1 cellular context compared by ENCODE assay signal in the genomic region with DNA sequence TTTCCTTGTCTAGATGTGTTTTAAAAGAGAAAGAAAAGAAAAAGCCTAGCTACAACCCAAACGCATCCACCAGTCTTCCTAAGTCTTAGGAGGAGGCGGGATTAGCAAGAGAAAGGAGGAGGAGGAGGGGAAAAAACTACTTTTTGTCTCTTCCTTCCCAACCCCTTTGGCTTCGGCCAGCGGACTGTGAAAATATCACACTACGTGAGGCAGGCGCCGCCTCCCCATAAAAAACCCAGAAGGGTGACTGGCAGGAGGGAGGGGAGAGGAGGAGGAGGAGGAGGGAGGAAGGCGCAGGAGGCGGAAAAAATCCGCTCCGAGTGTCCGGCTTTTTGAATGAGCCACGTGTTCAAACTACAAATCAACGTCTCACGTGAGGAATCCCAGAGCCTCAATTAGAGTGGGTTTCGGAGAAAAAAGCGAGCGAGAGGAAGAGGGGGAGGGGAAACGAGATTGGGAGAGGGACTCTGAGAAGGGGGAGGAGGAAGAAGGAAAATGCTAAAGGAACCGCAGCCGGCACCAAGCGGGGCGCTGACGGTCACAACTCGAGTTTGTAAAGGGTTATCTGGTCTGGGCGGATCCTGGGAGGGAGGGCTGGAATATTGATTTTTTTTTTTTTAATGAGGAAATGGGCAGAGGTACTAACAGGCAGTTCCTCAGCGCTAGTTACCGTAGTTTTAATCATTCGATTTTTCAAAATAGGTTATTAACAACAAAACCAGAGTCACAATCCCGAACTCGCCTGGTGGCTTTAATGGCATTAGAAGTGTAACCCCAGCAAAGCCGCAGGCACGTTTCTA.
TF ChIP-seq lines count a peak whose summit lies in the region.

A gene (minus strand): TSS at position 202 of the 800 bp plus-strand sequence. CDS start 381 bp downstream, outside the sequence.

TF ChIP-seq in HepG2, 621 proteins besides CTCF, POLR2A, EP300 and RAD21 (continued from another document and continues in another):
- TF ChIP-seq, protein P1, sequence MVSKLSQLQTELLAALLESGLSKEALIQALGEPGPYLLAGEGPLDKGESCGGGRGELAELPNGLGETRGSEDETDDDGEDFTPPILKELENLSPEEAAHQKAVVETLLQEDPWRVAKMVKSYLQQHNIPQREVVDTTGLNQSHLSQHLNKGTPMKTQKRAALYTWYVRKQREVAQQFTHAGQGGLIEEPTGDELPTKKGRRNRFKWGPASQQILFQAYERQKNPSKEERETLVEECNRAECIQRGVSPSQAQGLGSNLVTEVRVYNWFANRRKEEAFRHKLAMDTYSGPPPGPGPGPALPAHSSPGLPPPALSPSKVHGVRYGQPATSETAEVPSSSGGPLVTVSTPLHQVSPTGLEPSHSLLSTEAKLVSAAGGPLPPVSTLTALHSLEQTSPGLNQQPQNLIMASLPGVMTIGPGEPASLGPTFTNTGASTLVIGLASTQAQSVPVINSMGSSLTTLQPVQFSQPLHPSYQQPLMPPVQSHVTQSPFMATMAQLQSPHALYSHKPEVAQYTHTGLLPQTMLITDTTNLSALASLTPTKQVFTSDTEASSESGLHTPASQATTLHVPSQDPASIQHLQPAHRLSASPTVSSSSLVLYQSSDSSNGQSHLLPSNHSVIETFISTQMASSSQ (IDR thresholded peaks at IDR 0.05; ENCODE audit: low read depth): no peak
- TF ChIP-seq, protein P1 (CRISPR knock-in tag; IDR thresholded peaks at IDR 0.05; ENCODE audit: borderline replicate concordance): peak; percentile 51; the same call in 1 of the 2 replicates
- no peak for TF ChIP-seq ZBTB7B (CRISPR knock-in tag; IDR thresholded peaks at IDR 0.05)
- no peak for TF ChIP-seq SYNCRIP (IDR thresholded peaks at IDR 0.05; ENCODE audit: insufficient read depth, low read depth, low read length)
- TF ChIP-seq ERF (CRISPR knock-in tag; IDR thresholded peaks at IDR 0.05): no peak; the same call in 1 of the 2 replicates
- TF ChIP-seq LCORL (IDR thresholded peaks at IDR 0.05): peak; percentile 37; the same call in 1 of the 2 replicates
- 0 out of 2 replicates have a peak, but pooled peaks have one; percentile 9 for TF ChIP-seq LCORL (CRISPR knock-in tag; IDR thresholded peaks at IDR 0.05)
- TF ChIP-seq, protein P2, sequence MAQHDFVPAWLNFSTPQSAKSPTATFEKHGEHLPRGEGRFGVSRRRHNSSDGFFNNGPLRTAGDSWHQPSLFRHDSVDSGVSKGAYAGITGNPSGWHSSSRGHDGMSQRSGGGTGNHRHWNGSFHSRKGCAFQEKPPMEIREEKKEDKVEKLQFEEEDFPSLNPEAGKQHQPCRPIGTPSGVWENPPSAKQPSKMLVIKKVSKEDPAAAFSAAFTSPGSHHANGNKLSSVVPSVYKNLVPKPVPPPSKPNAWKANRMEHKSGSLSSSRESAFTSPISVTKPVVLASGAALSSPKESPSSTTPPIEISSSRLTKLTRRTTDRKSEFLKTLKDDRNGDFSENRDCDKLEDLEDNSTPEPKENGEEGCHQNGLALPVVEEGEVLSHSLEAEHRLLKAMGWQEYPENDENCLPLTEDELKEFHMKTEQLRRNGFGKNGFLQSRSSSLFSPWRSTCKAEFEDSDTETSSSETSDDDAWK (CRISPR knock-in tag; IDR thresholded peaks at IDR 0.05): no peak
- TF ChIP-seq, protein P3, sequence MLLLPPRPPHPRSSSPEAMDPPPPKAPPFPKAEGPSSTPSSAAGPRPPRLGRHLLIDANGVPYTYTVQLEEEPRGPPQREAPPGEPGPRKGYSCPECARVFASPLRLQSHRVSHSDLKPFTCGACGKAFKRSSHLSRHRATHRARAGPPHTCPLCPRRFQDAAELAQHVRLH (CRISPR knock-in tag; IDR thresholded peaks at IDR 0.05; ENCODE audit: borderline replicate concordance, low read depth): no peak; the same call in 1 of the 2 replicates
- peak; percentile 18; the same call in 1 of the 2 replicates for TF ChIP-seq PHF21A (CRISPR knock-in tag; IDR thresholded peaks at IDR 0.05)
- TF ChIP-seq, protein P4, sequence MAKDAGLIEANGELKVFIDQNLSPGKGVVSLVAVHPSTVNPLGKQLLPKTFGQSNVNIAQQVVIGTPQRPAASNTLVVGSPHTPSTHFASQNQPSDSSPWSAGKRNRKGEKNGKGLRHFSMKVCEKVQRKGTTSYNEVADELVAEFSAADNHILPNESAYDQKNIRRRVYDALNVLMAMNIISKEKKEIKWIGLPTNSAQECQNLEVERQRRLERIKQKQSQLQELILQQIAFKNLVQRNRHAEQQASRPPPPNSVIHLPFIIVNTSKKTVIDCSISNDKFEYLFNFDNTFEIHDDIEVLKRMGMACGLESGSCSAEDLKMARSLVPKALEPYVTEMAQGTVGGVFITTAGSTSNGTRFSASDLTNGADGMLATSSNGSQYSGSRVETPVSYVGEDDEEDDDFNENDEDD (CRISPR knock-in tag; IDR thresholded peaks at IDR 0.05; ENCODE audit: borderline replicate concordance): 0 out of 2 replicates have a peak, but pooled peaks have one; percentile 44
- TF ChIP-seq BRD4 (CRISPR knock-in tag; IDR thresholded peaks at IDR 0.05): no peak
- no peak for TF ChIP-seq HNRNPUL1 (IDR thresholded peaks at IDR 0.05; ENCODE audit: low read depth, low read length)
- no peak for TF ChIP-seq MAF1 (CRISPR knock-in tag; IDR thresholded peaks at IDR 0.05; ENCODE audit: borderline replicate concordance)
- no peak for TF ChIP-seq ZNF782 (CRISPR knock-in tag; IDR thresholded peaks at IDR 0.05; ENCODE audit: borderline replicate concordance)
- peak; percentile 95 for TF ChIP-seq ZNF263 (CRISPR knock-in tag; IDR thresholded peaks at IDR 0.05)
- TF ChIP-seq NR2C2 (CRISPR knock-in tag; IDR thresholded peaks at IDR 0.05; ENCODE audit: borderline replicate concordance): no peak; the same call in 1 of the 2 replicates
- no peak for TF ChIP-seq SNRNP70 (IDR thresholded peaks at IDR 0.05; ENCODE audit: low read depth, low read length)
- TF ChIP-seq SIN3B (IDR thresholded peaks at IDR 0.05; ENCODE audit: low read length): no peak
- TF ChIP-seq ARNTL (CRISPR knock-in tag; IDR thresholded peaks at IDR 0.05): peak; percentile 53
- TF ChIP-seq NFIB (CRISPR knock-in tag; IDR thresholded peaks at IDR 0.05; ENCODE audit: borderline replicate concordance): no peak
- no peak for TF ChIP-seq ZSCAN21 (CRISPR knock-in tag; IDR thresholded peaks at IDR 0.05; ENCODE audit: borderline replicate concordance)
- TF ChIP-seq RORA (CRISPR knock-in tag; IDR thresholded peaks at IDR 0.05): no peak
- TF ChIP-seq, protein P5, sequence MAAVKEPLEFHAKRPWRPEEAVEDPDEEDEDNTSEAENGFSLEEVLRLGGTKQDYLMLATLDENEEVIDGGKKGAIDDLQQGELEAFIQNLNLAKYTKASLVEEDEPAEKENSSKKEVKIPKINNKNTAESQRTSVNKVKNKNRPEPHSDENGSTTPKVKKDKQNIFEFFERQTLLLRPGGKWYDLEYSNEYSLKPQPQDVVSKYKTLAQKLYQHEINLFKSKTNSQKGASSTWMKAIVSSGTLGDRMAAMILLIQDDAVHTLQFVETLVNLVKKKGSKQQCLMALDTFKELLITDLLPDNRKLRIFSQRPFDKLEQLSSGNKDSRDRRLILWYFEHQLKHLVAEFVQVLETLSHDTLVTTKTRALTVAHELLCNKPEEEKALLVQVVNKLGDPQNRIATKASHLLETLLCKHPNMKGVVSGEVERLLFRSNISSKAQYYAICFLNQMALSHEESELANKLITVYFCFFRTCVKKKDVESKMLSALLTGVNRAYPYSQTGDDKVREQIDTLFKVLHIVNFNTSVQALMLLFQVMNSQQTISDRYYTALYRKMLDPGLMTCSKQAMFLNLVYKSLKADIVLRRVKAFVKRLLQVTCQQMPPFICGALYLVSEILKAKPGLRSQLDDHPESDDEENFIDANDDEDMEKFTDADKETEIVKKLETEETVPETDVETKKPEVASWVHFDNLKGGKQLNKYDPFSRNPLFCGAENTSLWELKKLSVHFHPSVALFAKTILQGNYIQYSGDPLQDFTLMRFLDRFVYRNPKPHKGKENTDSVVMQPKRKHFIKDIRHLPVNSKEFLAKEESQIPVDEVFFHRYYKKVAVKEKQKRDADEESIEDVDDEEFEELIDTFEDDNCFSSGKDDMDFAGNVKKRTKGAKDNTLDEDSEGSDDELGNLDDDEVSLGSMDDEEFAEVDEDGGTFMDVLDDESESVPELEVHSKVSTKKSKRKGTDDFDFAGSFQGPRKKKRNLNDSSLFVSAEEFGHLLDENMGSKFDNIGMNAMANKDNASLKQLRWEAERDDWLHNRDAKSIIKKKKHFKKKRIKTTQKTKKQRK (IDR thresholded peaks at IDR 0.05; ENCODE audit: low read length): no peak
- no peak for TF ChIP-seq REL (CRISPR knock-in tag; conservative IDR thresholded peaks at IDR 0.05)
- TF ChIP-seq SMAD1 (CRISPR knock-in tag; IDR thresholded peaks at IDR 0.05; ENCODE audit: borderline replicate concordance, low read depth): 0 out of 2 replicates have a peak, but pooled peaks have one; percentile 70
- TF ChIP-seq, protein P6, sequence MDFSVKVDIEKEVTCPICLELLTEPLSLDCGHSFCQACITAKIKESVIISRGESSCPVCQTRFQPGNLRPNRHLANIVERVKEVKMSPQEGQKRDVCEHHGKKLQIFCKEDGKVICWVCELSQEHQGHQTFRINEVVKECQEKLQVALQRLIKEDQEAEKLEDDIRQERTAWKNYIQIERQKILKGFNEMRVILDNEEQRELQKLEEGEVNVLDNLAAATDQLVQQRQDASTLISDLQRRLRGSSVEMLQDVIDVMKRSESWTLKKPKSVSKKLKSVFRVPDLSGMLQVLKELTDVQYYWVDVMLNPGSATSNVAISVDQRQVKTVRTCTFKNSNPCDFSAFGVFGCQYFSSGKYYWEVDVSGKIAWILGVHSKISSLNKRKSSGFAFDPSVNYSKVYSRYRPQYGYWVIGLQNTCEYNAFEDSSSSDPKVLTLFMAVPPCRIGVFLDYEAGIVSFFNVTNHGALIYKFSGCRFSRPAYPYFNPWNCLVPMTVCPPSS (IDR thresholded peaks at IDR 0.05): no peak
- TF ChIP-seq, protein P7, sequence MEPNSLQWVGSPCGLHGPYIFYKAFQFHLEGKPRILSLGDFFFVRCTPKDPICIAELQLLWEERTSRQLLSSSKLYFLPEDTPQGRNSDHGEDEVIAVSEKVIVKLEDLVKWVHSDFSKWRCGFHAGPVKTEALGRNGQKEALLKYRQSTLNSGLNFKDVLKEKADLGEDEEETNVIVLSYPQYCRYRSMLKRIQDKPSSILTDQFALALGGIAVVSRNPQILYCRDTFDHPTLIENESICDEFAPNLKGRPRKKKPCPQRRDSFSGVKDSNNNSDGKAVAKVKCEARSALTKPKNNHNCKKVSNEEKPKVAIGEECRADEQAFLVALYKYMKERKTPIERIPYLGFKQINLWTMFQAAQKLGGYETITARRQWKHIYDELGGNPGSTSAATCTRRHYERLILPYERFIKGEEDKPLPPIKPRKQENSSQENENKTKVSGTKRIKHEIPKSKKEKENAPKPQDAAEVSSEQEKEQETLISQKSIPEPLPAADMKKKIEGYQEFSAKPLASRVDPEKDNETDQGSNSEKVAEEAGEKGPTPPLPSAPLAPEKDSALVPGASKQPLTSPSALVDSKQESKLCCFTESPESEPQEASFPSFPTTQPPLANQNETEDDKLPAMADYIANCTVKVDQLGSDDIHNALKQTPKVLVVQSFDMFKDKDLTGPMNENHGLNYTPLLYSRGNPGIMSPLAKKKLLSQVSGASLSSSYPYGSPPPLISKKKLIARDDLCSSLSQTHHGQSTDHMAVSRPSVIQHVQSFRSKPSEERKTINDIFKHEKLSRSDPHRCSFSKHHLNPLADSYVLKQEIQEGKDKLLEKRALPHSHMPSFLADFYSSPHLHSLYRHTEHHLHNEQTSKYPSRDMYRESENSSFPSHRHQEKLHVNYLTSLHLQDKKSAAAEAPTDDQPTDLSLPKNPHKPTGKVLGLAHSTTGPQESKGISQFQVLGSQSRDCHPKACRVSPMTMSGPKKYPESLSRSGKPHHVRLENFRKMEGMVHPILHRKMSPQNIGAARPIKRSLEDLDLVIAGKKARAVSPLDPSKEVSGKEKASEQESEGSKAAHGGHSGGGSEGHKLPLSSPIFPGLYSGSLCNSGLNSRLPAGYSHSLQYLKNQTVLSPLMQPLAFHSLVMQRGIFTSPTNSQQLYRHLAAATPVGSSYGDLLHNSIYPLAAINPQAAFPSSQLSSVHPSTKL (CRISPR knock-in tag; IDR thresholded peaks at IDR 0.05): peak; percentile 53
- no peak for TF ChIP-seq ZNF30 (CRISPR knock-in tag; IDR thresholded peaks at IDR 0.05)
- TF ChIP-seq, protein P8, sequence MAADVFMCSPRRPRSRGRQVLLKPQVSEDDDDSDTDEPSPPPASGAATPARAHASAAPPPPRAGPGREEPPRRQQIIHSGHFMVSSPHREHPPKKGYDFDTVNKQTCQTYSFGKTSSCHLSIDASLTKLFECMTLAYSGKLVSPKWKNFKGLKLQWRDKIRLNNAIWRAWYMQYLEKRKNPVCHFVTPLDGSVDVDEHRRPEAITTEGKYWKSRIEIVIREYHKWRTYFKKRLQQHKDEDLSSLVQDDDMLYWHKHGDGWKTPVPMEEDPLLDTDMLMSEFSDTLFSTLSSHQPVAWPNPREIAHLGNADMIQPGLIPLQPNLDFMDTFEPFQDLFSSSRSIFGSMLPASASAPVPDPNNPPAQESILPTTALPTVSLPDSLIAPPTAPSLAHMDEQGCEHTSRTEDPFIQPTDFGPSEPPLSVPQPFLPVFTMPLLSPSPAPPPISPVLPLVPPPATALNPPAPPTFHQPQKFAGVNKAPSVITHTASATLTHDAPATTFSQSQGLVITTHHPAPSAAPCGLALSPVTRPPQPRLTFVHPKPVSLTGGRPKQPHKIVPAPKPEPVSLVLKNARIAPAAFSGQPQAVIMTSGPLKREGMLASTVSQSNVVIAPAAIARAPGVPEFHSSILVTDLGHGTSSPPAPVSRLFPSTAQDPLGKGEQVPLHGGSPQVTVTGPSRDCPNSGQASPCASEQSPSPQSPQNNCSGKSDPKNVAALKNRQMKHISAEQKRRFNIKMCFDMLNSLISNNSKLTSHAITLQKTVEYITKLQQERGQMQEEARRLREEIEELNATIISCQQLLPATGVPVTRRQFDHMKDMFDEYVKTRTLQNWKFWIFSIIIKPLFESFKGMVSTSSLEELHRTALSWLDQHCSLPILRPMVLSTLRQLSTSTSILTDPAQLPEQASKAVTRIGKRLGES (CRISPR knock-in tag; IDR thresholded peaks at IDR 0.05; ENCODE audit: borderline replicate concordance): no peak
- TF ChIP-seq FOXK1 (CRISPR knock-in tag; IDR thresholded peaks at IDR 0.05; ENCODE audit: borderline replicate concordance, low read depth): no peak
- no peak; the same call in 1 of the 2 replicates for TF ChIP-seq RFXANK (CRISPR knock-in tag; IDR thresholded peaks at IDR 0.05)
- TF ChIP-seq, protein P9, sequence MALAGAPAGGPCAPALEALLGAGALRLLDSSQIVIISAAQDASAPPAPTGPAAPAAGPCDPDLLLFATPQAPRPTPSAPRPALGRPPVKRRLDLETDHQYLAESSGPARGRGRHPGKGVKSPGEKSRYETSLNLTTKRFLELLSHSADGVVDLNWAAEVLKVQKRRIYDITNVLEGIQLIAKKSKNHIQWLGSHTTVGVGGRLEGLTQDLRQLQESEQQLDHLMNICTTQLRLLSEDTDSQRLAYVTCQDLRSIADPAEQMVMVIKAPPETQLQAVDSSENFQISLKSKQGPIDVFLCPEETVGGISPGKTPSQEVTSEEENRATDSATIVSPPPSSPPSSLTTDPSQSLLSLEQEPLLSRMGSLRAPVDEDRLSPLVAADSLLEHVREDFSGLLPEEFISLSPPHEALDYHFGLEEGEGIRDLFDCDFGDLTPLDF (CRISPR knock-in tag; IDR thresholded peaks at IDR 0.05): no peak
- no peak for TF ChIP-seq ZFP90 (CRISPR knock-in tag; IDR thresholded peaks at IDR 0.05; ENCODE audit: borderline replicate concordance)
